8 cellular contexts compared by ENCODE assay signal in genomic region chr17:35898283-35899070, GRCh38. TPM values are rescaled to one million over a fixed set of nuclear protein-coding genes. Genes with fewer than 3 reads are reported as not detected.
A peak's percentile ranks its signal among the peaks of the same experiment; 100 is the strongest.
DNase-seq lines count a peak whose midpoint lies in the region; ATAC-seq and TF ChIP-seq lines count a peak whose summit lies in the region.

No MANE protein-coding gene starts in this region.

- H3K4me1 Mint-ChIP-seq in activated CD8-positive, alpha-beta T cell treated with anti-CD3 and anti-CD28 coated beads, Interleukin-2, amount 10 ng/mL, durations not matched to agents 7 days and 5 days (ENCODE audit: low read depth): peaks cover 84% of the 10 kb centered on the region

- in situ Hi-C loops in HAP-1 (cut with MboI; ENCODE audit: low sequenced_read_pairs): no loop called here

- DNase-seq in DMS153 treated with DMSO at 0.1 percent for 48 hours (lab: John Stamatoyannopoulos, UW; ENCODE audit: unreplicated experiment) (peak; percentile 6), NCI-H1092 treated with DMSO at 0.1 percent for 48 hours (lab: John Stamatoyannopoulos, UW) (peak; percentile 71), left lung (no peak), OCI-LY7 (ENCODE audit: low spot score) (no peak), HAP-1 (ENCODE audit: low spot score in 2 of 2) (no peak), COLO829 (ENCODE audit: low spot score) (no peak)
- DNase-seq in activated CD8-positive, alpha-beta T cell treated with anti-CD3 and anti-CD28 coated beads, Interleukin-2, amount 10 ng/mL, durations not matched to agents 7 days and 5 days: peak; percentile 78

- no peaks in the 10 kb centered on the region for H3K27me3 Mint-ChIP-seq in activated CD8-positive, alpha-beta T cell treated with anti-CD3 and anti-CD28 coated beads, Interleukin-2, amount 10 ng/mL, durations not matched to agents 7 days and 5 days (ENCODE audit: low read depth)

- peak; percentile 37 for ATAC-seq in activated CD8-positive, alpha-beta T cell treated with anti-CD3 and anti-CD28 coated beads, Interleukin-2, amount 10 ng/mL, durations not matched to agents 7 days and 5 days
- peak; percentile 72 for ATAC-seq in left lung
- ATAC-seq in GM21737 (IDR thresholded peaks at IDR 0.05; ENCODE audit: unreplicated experiment): no peak

- H3K27ac ChIP-seq in left lung (no peak overlapping the region), OCI-LY7 (ENCODE audit: low read depth, low read length, poor library complexity, severe bottlenecking) (no peak overlapping the region)

- peaks cover 0 to 22% of the 10 kb centered on the region in 2 donors for H3K4me1 ChIP-seq in left lung
- no peaks in the 10 kb centered on the region for H3K4me1 ChIP-seq in OCI-LY7 (ENCODE audit: insufficient read depth, low read length, poor library complexity, severe bottlenecking)
- peaks cover 7% of the 10 kb centered on the region for H3K4me1 ChIP-seq in HAP-1

- no peak overlapping the region for H3K4me2 ChIP-seq in OCI-LY7 (ENCODE audit: low read length)

- H3K9me3 Mint-ChIP-seq in activated CD8-positive, alpha-beta T cell treated with anti-CD3 and anti-CD28 coated beads, Interleukin-2, amount 10 ng/mL, durations not matched to agents 7 days and 5 days (ENCODE audit: insufficient read depth): no peaks in the 10 kb centered on the region

- H3K9me3 ChIP-seq in left lung: no peaks in the 10 kb centered on the region
- H3K9me3 ChIP-seq in OCI-LY7 (ENCODE audit: low read length): no peaks in the 10 kb centered on the region
- H3K9me3 ChIP-seq in HAP-1: no peaks in the 10 kb centered on the region

- H3K27ac Mint-ChIP-seq in activated CD8-positive, alpha-beta T cell treated with anti-CD3 and anti-CD28 coated beads, Interleukin-2, amount 10 ng/mL, durations not matched to agents 7 days and 5 days: peak overlapping the region; percentile 77

- intact Hi-C loops in left lung (cut with DNase I) (no loop called here), OCI-LY7 (cut with micrococcal nuclease; ENCODE audit: unreplicated experiment) (no loop called here)

- no peaks in the 10 kb centered on the region for H3K9me2 ChIP-seq in OCI-LY7 (ENCODE audit: insufficient read depth, low read length)

- POLR2A ChIA-PET in activated CD8-positive, alpha-beta T cell treated with anti-CD3 and anti-CD28 coated beads, Interleukin-2, amount 10 ng/mL, durations not matched to agents 7 days and 5 days (lab: Charles Lee): interaction anchor here (0.9 to 9.1 kb wide), 8 partner anchors 9 to 32 kb away, joined by 3 to 121 read pairs (median 4); partner anchors contain the start of genes CCL5 and RDM1
- POLR2A ChIA-PET in OCI-LY7 (lab: Charles Lee): no interaction called here

- H3K36me3 ChIP-seq in left lung: no peaks in the 10 kb centered on the region
- no peaks in the 10 kb centered on the region for H3K36me3 ChIP-seq in OCI-LY7 (ENCODE audit: insufficient read depth, low read length)
- no peaks in the 10 kb centered on the region for H3K36me3 ChIP-seq in HAP-1 (replicated peaks)

- TF ChIP-seq CTCF in left lung (IDR thresholded peaks at IDR 0.05) (no peak), OCI-LY7 (conservative IDR thresholded peaks at IDR 0.05; ENCODE audit: low read length) (no peak)

- H3K4me3 ChIP-seq in left lung (no peak overlapping the region), OCI-LY7 (ENCODE audit: low read depth, low read length, poor library complexity, severe bottlenecking) (no peak overlapping the region), HAP-1 (no peak overlapping the region)

- no peak overlapping the region for H2AFZ ChIP-seq in OCI-LY7 (ENCODE audit: low read length)

- no peaks in the 10 kb centered on the region for H4K20me1 ChIP-seq in OCI-LY7 (ENCODE audit: insufficient read depth, low read length)

- H3K79me2 ChIP-seq in OCI-LY7 (ENCODE audit: insufficient read depth, low read depth, low read length): no peaks in the 10 kb centered on the region

- H3K4me3 Mint-ChIP-seq in activated CD8-positive, alpha-beta T cell treated with anti-CD3 and anti-CD28 coated beads, Interleukin-2, amount 10 ng/mL, durations not matched to agents 7 days and 5 days: peak overlapping the region; percentile 43

- no TSS peak for BruUV-seq in OCI-LY7 (replicated peaks; lab: Mats Ljungman, UMichigan)

- CTCF ChIA-PET in activated CD8-positive, alpha-beta T cell treated with anti-CD3 and anti-CD28 coated beads, Interleukin-2, amount 10 ng/mL, durations not matched to agents 7 days and 5 days (lab: Charles Lee): interaction anchor here (1.2 to 2.2 kb wide), 4 partner anchors 18 to 251 kb away, joined by 3 to 10 read pairs (median 6); partner anchors contain the start of gene CCL5
- CTCF ChIA-PET in OCI-LY7 (lab: Charles Lee; ENCODE audit: unreplicated experiment): no interaction called here

- H3K27me3 ChIP-seq in left lung: no peaks in the 10 kb centered on the region
- no peaks in the 10 kb centered on the region for H3K27me3 ChIP-seq in HAP-1 (ENCODE audit: low read depth)

- H3K36me3 Mint-ChIP-seq in activated CD8-positive, alpha-beta T cell treated with anti-CD3 and anti-CD28 coated beads, Interleukin-2, amount 10 ng/mL, durations not matched to agents 7 days and 5 days (ENCODE audit: low read depth): peaks cover 21% of the 10 kb centered on the region

RNA-seq across cellular contexts. Expression of gene CCL5, which starts 18.3 kb away (rescaled TPM):
- 100 to 1,000 TPM; 275 to 301 TPM for total RNA-seq in activated CD8-positive, alpha-beta T cell treated with anti-CD3 and anti-CD28 coated beads, Interleukin-2, amount 10 ng/mL, durations not matched to agents 7 days and 5 days
- 10 to 100 TPM in 1 of 2 donors, 1 to 10 TPM in 1; 5.3 to 12.4 TPM for total RNA-seq in left lung
- total RNA-seq in OCI-LY7 (2014; rRNA removed; shearing (Covaris generic)): not detected in 2 replicates
- total RNA-seq in OCI-LY7 (2022): 0.41 and 0.88 TPM in 2 replicates

RNA-seq across cellular contexts. Expression of gene HEATR9, which starts 29.8 kb away (rescaled TPM):
- 1 to 10 TPM; 1.1 TPM for total RNA-seq in activated CD8-positive, alpha-beta T cell treated with anti-CD3 and anti-CD28 coated beads, Interleukin-2, amount 10 ng/mL, durations not matched to agents 7 days and 5 days
- total RNA-seq in left lung: under 1 TPM in 1 of 2 donors, not detected in 1; 0.37 TPM
- not detected in 2 replicates for total RNA-seq in OCI-LY7 (2014; rRNA removed; shearing (Covaris generic))
- not detected in 2 replicates for total RNA-seq in OCI-LY7 (2022)

RNA-seq across cellular contexts. Expression of gene RDM1, which starts 32.1 kb away (rescaled TPM):
- 10 to 100 TPM; 13.9 to 14.4 TPM for total RNA-seq in activated CD8-positive, alpha-beta T cell treated with anti-CD3 and anti-CD28 coated beads, Interleukin-2, amount 10 ng/mL, durations not matched to agents 7 days and 5 days
- total RNA-seq in left lung (1 to 10 TPM in 1 of 2 donors, not detected in 1; 1.8 TPM), OCI-LY7 (2022) (11.0 and 16.4 TPM in 2 replicates)
- 3.3 and 4.1 TPM in 2 replicates for total RNA-seq in OCI-LY7 (2014; rRNA removed; shearing (Covaris generic))

RNA-seq across cellular contexts. Expression of gene LYZL6, which starts 45.0 kb away (rescaled TPM):
- not detected for total RNA-seq in activated CD8-positive, alpha-beta T cell treated with anti-CD3 and anti-CD28 coated beads, Interleukin-2, amount 10 ng/mL, durations not matched to agents 7 days and 5 days
- total RNA-seq in left lung: not detected
- not detected in 2 replicates for total RNA-seq in OCI-LY7 (2014; rRNA removed; shearing (Covaris generic))
- total RNA-seq in OCI-LY7 (2022): not detected in 2 replicates

Comparison
In these comparisons a context has a peak if more than half of its experiments do, and no peak if none do; other contexts are left out.
1. DNase-seq: peak in DMS153 treated with DMSO at 0.1 percent for 48 hours (single experiment), NCI-H1092 treated with DMSO at 0.1 percent for 48 hours (single experiment) and activated CD8-positive, alpha-beta T cell treated with anti-CD3 and anti-CD28 coated beads, Interleukin-2, amount 10 ng/mL, durations not matched to agents 7 days and 5 days (single experiment); none in left lung (0 of 2), OCI-LY7 (single experiment), HAP-1 (0 of 2) and COLO829 (single experiment).
2. RNA of gene CCL5, which starts 18.3 kb away (total RNA-seq): 275 to 301 TPM in activated CD8-positive, alpha-beta T cell treated with anti-CD3 and anti-CD28 coated beads, Interleukin-2, amount 10 ng/mL, durations not matched to agents 7 days and 5 days; 5.3 to 12.4 TPM in left lung and 0.41 to 0.88 TPM in OCI-LY7; every median in the first group is over 10 times any median in the second.